ENCODE assay signal across 21 cellular contexts in the genomic region with DNA sequence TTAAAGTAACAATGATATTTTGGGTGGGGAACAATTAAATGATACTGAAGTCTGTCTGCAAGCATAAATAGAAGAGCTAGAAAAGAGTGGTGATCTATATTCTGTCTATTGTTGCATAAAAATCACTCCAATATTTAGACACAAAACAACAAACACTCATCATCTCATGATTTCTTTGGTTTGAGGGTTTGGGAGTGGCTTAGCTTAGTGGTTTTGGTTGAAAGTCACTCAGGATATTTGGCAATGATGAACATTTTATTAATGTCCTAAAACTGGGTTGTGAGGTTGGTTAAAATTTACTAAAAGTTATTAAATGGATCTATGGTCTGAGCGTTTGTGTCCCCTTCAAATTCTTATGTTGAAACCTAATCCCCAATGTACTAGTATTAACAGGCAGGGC. TPM values are rescaled to one million over a fixed set of nuclear protein-coding genes. Genes with fewer than 3 reads are reported as not detected.
DNase-seq lines count a peak whose midpoint lies in the region; ATAC-seq and TF ChIP-seq lines count a peak whose summit lies in the region.
"Had no signal": no experiment of that assay in that cellular context is flagged by ENCODE, and none has a peak within 500 bp of the region (broad histone marks: within the 10 kb centered on the region; RNA-seq: fewer than 3 reads in every experiment).

No MANE protein-coding gene starts in this region.

- H3K27ac Mint-ChIP-seq in activated T-cell treated with anti-CD3 and anti-CD28 coated beads, Interleukin-2, amount 50 U/mL, for 24 hours: no peak overlapping the region
- H3K27ac Mint-ChIP-seq: CD4-positive, alpha-beta memory T cell had no signal

- no peak for TF ChIP-seq CTCF in RWPE2 (IDR thresholded peaks at IDR 0.05; ENCODE audit: poor library complexity, severe bottlenecking)
- TF ChIP-seq CTCF in fibroblast of mammary gland (conservative IDR thresholded peaks at IDR 0.05; ENCODE audit: control insufficient read depth, insufficient read depth, low read depth, low read length): no peak

- peak overlapping the region; percentile 97 for H3K27ac ChIP-seq in RWPE2 (ENCODE audit: poor library complexity, severe bottlenecking)
- H3K27ac ChIP-seq: SK-N-MC had no signal

- H3K36me3 Mint-ChIP-seq in activated T-cell treated with anti-CD3 and anti-CD28 coated beads, Interleukin-2, amount 50 U/mL, for 24 hours (ENCODE audit: low read depth): no peaks in the 10 kb centered on the region
- H3K36me3 Mint-ChIP-seq: CD4-positive, alpha-beta memory T cell had no signal

- H3K9me3 Mint-ChIP-seq in activated T-cell treated with anti-CD3 and anti-CD28 coated beads, Interleukin-2, amount 50 U/mL, for 24 hours: no peaks in the 10 kb centered on the region

- DNase-seq in AG08395 (ENCODE audit: low spot score): peak; percentile 30
- no peak for DNase-seq in RWPE2 (ENCODE audit: low spot score)
- peak; percentile 32 for DNase-seq in fibroblast of mammary gland (ENCODE audit: low read depth)
- peak; percentile 41 for DNase-seq in renal cortical epithelial cell (ENCODE audit: low read depth)
- DNase-seq in activated T-cell treated with anti-CD3 and anti-CD28 coated beads, Interleukin-2, amount 50 U/mL, for 24 hours: no peak
- DNase-seq in left colon: no peak
- DNase-seq: C1 segment of cervical spinal cord; CD4-positive, alpha-beta memory T cell; COR-L47; DMS79; EL; GDM1; KBM-7; MM.1S; NCI-H2029; NCI-H446 treated with DMSO at 0.1 percent for 48 hours; NCI-H526 treated with DMSO at 0.1 percent for 48 hours; SIG-M5 had no signal

- no peaks in the 10 kb centered on the region for H3K27me3 ChIP-seq in RWPE2 (ENCODE audit: insufficient read depth, poor library complexity, severe bottlenecking)

- H3K36me3 ChIP-seq in RWPE2 (ENCODE audit: low read depth): no peaks in the 10 kb centered on the region; the same call in 1 of the 2 replicates

- H3K4me3 ChIP-seq in RWPE2 (ENCODE audit: severe bottlenecking): no peak overlapping the region
- H3K4me3 ChIP-seq in fibroblast of mammary gland (ENCODE audit: control insufficient read depth, low read depth, low read length): no peak overlapping the region
- H3K4me3 ChIP-seq: GM12878, SK-N-MC had no signal

- no peak for ATAC-seq in RWPE2 (ENCODE audit: low read depth)
- no peak for ATAC-seq in HG03097 (IDR thresholded peaks at IDR 0.05; ENCODE audit: low FRiP score, unreplicated experiment)
- no peak for ATAC-seq in left colon
- ATAC-seq: GM12878 had no signal

- H3K4me1 Mint-ChIP-seq in activated T-cell treated with anti-CD3 and anti-CD28 coated beads, Interleukin-2, amount 50 U/mL, for 24 hours (ENCODE audit: low read depth): no peaks in the 10 kb centered on the region
- H3K4me1 Mint-ChIP-seq: CD4-positive, alpha-beta memory T cell had no signal

- H3K4me1 ChIP-seq in RWPE2 (ENCODE audit: insufficient read depth, poor library complexity, severe bottlenecking): peaks cover 49% of the 10 kb centered on the region

- H3K9me3 ChIP-seq in RWPE2 (ENCODE audit: severe bottlenecking): peaks cover 2% of the 10 kb centered on the region

- no peak overlapping the region for H3K4me3 Mint-ChIP-seq in activated T-cell treated with anti-CD3 and anti-CD28 coated beads, Interleukin-2, amount 50 U/mL, for 24 hours
- H3K4me3 Mint-ChIP-seq: CD4-positive, alpha-beta memory T cell had no signal

- intact Hi-C loops in left colon (cut with DNase I, micrococcal nuclease): no loop called here

- peaks cover 8% of the 10 kb centered on the region for H3K27me3 Mint-ChIP-seq in activated T-cell treated with anti-CD3 and anti-CD28 coated beads, Interleukin-2, amount 50 U/mL, for 24 hours

RNA-seq across cellular contexts. Expression of a gene that starts 54.7 kb away (rescaled TPM):
- total RNA-seq in renal cortical epithelial cell (50.2 and 97.1 TPM in 2 replicates), left colon (10 to 100 TPM; 66.8 to 85.6 TPM)
- total RNA-seq: CD4-positive, alpha-beta memory T cell had no signal

Comparison
In these comparisons a context has a peak if more than half of its experiments do, and no peak if none do; other contexts are left out.
1. DNase-seq: peak in AG08395 (single experiment), fibroblast of mammary gland (single experiment) and renal cortical epithelial cell (single experiment); none in RWPE2 (single experiment), activated T-cell treated with anti-CD3 and anti-CD28 coated beads, Interleukin-2, amount 50 U/mL, for 24 hours (single experiment) and left colon (0 of 2).